ENCODE assay signal across 31 cellular contexts in the genomic region with DNA sequence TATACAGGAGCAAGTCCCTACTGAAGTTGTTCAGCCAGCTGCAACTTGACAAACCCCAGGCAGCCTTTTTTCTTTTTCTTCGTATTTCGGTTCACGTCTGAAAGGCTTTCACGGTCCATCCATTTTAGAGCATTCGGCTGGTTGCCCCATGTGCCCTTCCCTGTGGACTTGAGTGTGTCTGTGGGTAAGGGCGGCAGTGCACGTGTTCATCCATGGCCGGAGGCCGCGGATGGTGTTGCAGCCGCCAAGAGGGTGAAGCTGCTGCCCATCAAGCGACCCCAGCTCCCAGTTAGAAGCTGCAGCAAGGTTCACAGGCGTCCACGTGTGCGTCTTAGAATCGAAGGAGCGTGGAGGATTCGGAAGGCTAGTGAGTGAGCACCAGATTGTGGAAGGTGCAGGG.
"Had no signal": no experiment of that assay in that cellular context is flagged by ENCODE, and none has a peak within 500 bp of the region (broad histone marks: within the 10 kb centered on the region; RNA-seq: fewer than 3 reads in every experiment).

No MANE protein-coding gene starts in this region.

- H3K27me3 ChIP-seq: colonic mucosa, gastrocnemius medialis, hepatocyte, vagina had no signal

- H3K4me3 Mint-ChIP-seq: activated CD4-positive, alpha-beta T cell treated with anti-CD3 and anti-CD28 coated beads, Interleukin-2, amount 10 ng/mL, durations not matched to agents 24 days and 14 days; activated CD8-positive, alpha-beta T cell treated with anti-CD3 and anti-CD28 coated beads for 36 hours; activated naive CD4-positive, alpha-beta T cell treated with anti-CD3 and anti-CD28 coated beads, Interleukin-2, amount 10 ng/mL, durations not matched to agents 7 days and 5 days; activated naive CD8-positive, alpha-beta T cell treated with anti-CD3 and anti-CD28 coated beads, Interleukin-2, amount 50 U/mL, for 24 hours; activated T-cell treated with anti-CD3 and anti-CD28 coated beads, Interleukin-2, amount 50 U/mL, for 72 hours; naive thymus-derived CD8-positive, alpha-beta T cell; neural crest cell; stimulated activated memory B cell treated with anti-CD40 and anti-IgM and Interleukin-4, amounts not matched to agents 10 μg/mL and 1 μg/mL and 100 μg/mL, for 72 hours; stimulated activated naive CD8-positive, alpha-beta T cell treated with anti-CD3 and anti-CD28 coated beads, Interleukin-15, amount 100 ng/mL, for 72 hours; T-helper 1 cell treated with Interleukin-12 subunit alpha and Interleukin-12 subunit beta and Interleukin-4 antibody, amounts not matched to agents 30 μg/mL and 1 μg/mL, for 36 hours; type B pancreatic cell had no signal

- H3K27ac ChIP-seq: colonic mucosa, gastrocnemius medialis, hepatocyte, SK-N-MC, skin epidermis, vagina, WERI-Rb-1 had no signal

- H3K9me3 Mint-ChIP-seq: activated CD4-positive, alpha-beta T cell treated with anti-CD3 and anti-CD28 coated beads, Interleukin-2, amount 10 ng/mL, durations not matched to agents 24 days and 14 days; activated CD8-positive, alpha-beta T cell treated with anti-CD3 and anti-CD28 coated beads for 36 hours; activated naive CD4-positive, alpha-beta T cell treated with anti-CD3 and anti-CD28 coated beads, Interleukin-2, amount 10 ng/mL, durations not matched to agents 7 days and 5 days; activated naive CD8-positive, alpha-beta T cell treated with anti-CD3 and anti-CD28 coated beads, Interleukin-2, amount 50 U/mL, for 24 hours; activated T-cell treated with anti-CD3 and anti-CD28 coated beads, Interleukin-2, amount 50 U/mL, for 72 hours; naive thymus-derived CD8-positive, alpha-beta T cell; neural crest cell; stimulated activated memory B cell treated with anti-CD40 and anti-IgM and Interleukin-4, amounts not matched to agents 10 μg/mL and 1 μg/mL and 100 μg/mL, for 72 hours; stimulated activated naive CD8-positive, alpha-beta T cell treated with anti-CD3 and anti-CD28 coated beads, Interleukin-15, amount 100 ng/mL, for 72 hours; T-helper 1 cell treated with Interleukin-12 subunit alpha and Interleukin-12 subunit beta and Interleukin-4 antibody, amounts not matched to agents 30 μg/mL and 1 μg/mL, for 36 hours; type B pancreatic cell had no signal

- ATAC-seq: activated CD4-positive, CD25-positive, alpha-beta regulatory T cell treated with anti-CD3 and anti-CD28 coated beads, Interleukin-2, amount 50 U/mL, for 24 hours; activated CD8-positive, alpha-beta T cell treated with anti-CD3 and anti-CD28 coated beads for 36 hours; activated naive CD8-positive, alpha-beta T cell treated with anti-CD3 and anti-CD28 coated beads, Interleukin-2, amount 50 U/mL, for 24 hours; activated T-cell treated with anti-CD3 and anti-CD28 coated beads, Interleukin-2, amount 50 U/mL, for 72 hours; gastrocnemius medialis; left cardiac atrium; naive thymus-derived CD8-positive, alpha-beta T cell; right cardiac atrium; stimulated activated memory B cell treated with anti-CD40 and anti-IgM and Interleukin-4, amounts not matched to agents 10 μg/mL and 1 μg/mL and 100 μg/mL, for 72 hours; stimulated activated naive CD8-positive, alpha-beta T cell treated with anti-CD3 and anti-CD28 coated beads, Interleukin-15, amount 100 ng/mL, for 72 hours had no signal

- H3K4me2 ChIP-seq: hepatocyte had no signal

- H3K9me3 ChIP-seq: colonic mucosa, gastrocnemius medialis, vagina had no signal

- H3K27me3 Mint-ChIP-seq: activated CD4-positive, alpha-beta T cell treated with anti-CD3 and anti-CD28 coated beads, Interleukin-2, amount 10 ng/mL, durations not matched to agents 24 days and 14 days; activated CD8-positive, alpha-beta T cell treated with anti-CD3 and anti-CD28 coated beads for 36 hours; activated naive CD4-positive, alpha-beta T cell treated with anti-CD3 and anti-CD28 coated beads, Interleukin-2, amount 10 ng/mL, durations not matched to agents 7 days and 5 days; activated naive CD8-positive, alpha-beta T cell treated with anti-CD3 and anti-CD28 coated beads, Interleukin-2, amount 50 U/mL, for 24 hours; naive thymus-derived CD8-positive, alpha-beta T cell; stimulated activated memory B cell treated with anti-CD40 and anti-IgM and Interleukin-4, amounts not matched to agents 10 μg/mL and 1 μg/mL and 100 μg/mL, for 72 hours; stimulated activated naive CD8-positive, alpha-beta T cell treated with anti-CD3 and anti-CD28 coated beads, Interleukin-15, amount 100 ng/mL, for 72 hours; type B pancreatic cell had no signal

- DNase-seq: activated CD4-positive, alpha-beta T cell treated with anti-CD3 and anti-CD28 coated beads, Interleukin-2, amount 10 ng/mL, durations not matched to agents 24 days and 14 days; activated CD8-positive, alpha-beta T cell treated with anti-CD3 and anti-CD28 coated beads for 36 hours; activated naive CD4-positive, alpha-beta T cell treated with anti-CD3 and anti-CD28 coated beads, Interleukin-2, amount 10 ng/mL, durations not matched to agents 7 days and 5 days; activated naive CD8-positive, alpha-beta T cell treated with anti-CD3 and anti-CD28 coated beads, Interleukin-2, amount 50 U/mL, for 24 hours; activated T-cell treated with anti-CD3 and anti-CD28 coated beads, Interleukin-2, amount 50 U/mL, for 72 hours; amygdala; colonic mucosa; effector CD8-positive, alpha-beta T cell; erythroblast; gastrocnemius medialis; glutamatergic neuron; left cardiac atrium; naive thymus-derived CD8-positive, alpha-beta T cell; occipital lobe; right cardiac atrium; stimulated activated CD4-positive, alpha-beta T cell treated with anti-CD3 and anti-CD28 coated beads, Interleukin-4, amount 100 ng/mL, for 4 hours; stimulated activated CD8-positive, alpha-beta memory T cell treated with anti-CD3 and anti-CD28 coated beads, Interleukin-4, amount 100 ng/mL, for 48 hours; stimulated activated naive CD8-positive, alpha-beta T cell treated with anti-CD3 and anti-CD28 coated beads, Interleukin-15, amount 100 ng/mL, for 72 hours; substantia nigra; SW 1271; T1000; WERI-Rb-1 had no signal

- H3K4me3 ChIP-seq: colonic mucosa, gastrocnemius medialis, hepatocyte, SK-N-MC, skin epidermis, vagina had no signal

- H2AFZ ChIP-seq: hepatocyte had no signal

- H3K36me3 ChIP-seq: colonic mucosa had no signal

- H3K27ac Mint-ChIP-seq: activated CD4-positive, alpha-beta T cell treated with anti-CD3 and anti-CD28 coated beads, Interleukin-2, amount 10 ng/mL, durations not matched to agents 24 days and 14 days; activated CD8-positive, alpha-beta T cell treated with anti-CD3 and anti-CD28 coated beads for 36 hours; activated naive CD4-positive, alpha-beta T cell treated with anti-CD3 and anti-CD28 coated beads, Interleukin-2, amount 10 ng/mL, durations not matched to agents 7 days and 5 days; activated naive CD8-positive, alpha-beta T cell treated with anti-CD3 and anti-CD28 coated beads, Interleukin-2, amount 50 U/mL, for 24 hours; activated T-cell treated with anti-CD3 and anti-CD28 coated beads, Interleukin-2, amount 50 U/mL, for 72 hours; stimulated activated memory B cell treated with anti-CD40 and anti-IgM and Interleukin-4, amounts not matched to agents 10 μg/mL and 1 μg/mL and 100 μg/mL, for 72 hours; stimulated activated naive CD8-positive, alpha-beta T cell treated with anti-CD3 and anti-CD28 coated beads, Interleukin-15, amount 100 ng/mL, for 72 hours; T-helper 1 cell treated with Interleukin-12 subunit alpha and Interleukin-12 subunit beta and Interleukin-4 antibody, amounts not matched to agents 30 μg/mL and 1 μg/mL, for 36 hours; type B pancreatic cell had no signal
